1 cellular context compared by ENCODE assay signal in the genomic region with DNA sequence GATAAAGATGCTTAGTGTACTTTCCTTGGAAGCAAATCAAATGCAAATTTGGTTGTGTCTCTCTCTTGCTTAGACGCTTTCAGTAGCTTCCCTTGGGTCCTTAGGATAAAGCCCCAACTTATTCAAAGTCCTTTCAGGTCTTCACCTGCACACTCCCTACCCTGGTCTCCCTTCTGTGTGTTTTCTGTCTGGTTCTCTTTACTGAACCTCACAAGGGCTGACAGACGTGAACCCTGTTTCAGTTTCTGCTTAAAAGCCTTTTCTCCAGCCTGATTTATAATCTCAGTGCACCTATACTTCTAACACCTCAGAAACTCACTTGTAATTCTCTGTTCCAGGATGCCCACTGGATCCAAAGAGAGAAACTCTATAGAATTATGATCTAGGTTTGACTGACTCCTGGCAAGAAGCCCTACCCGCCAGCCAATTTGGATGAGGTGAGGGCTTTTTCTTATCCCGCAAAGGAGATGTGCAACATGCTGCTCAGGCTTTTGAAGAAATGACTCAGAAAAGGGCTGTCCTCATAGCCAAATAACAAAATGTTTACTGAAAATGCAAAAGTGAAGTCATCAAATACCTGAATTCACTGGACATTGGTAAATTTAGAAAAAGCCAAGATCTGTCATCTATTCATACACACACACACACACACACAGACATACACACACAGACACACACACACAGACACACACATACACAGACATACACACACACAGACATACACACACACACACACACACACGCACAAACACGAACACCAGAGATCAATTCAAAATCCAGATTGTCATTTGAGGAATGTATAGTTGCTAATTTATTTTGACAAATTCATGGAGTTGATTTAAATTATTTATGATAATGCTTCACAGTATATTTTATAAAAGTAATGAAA.
TF ChIP-seq lines count a peak whose summit lies in the region.

No MANE protein-coding gene starts in this region.

TF ChIP-seq in H1, 55 proteins besides CTCF, POLR2A, EP300 and RAD21 (continued from another document):
- no peak for TF ChIP-seq SIX5 (IDR thresholded peaks at IDR 0.05; ENCODE audit: low read depth, low read length)
- TF ChIP-seq SP2 (IDR thresholded peaks at IDR 0.05; ENCODE audit: low read length) = no peak
- TF ChIP-seq RFX5 (IDR thresholded peaks at IDR 0.05; ENCODE audit: borderline replicate concordance, low read depth, low read length) = no peak
- no peak for TF ChIP-seq SRF (IDR thresholded peaks at IDR 0.05; ENCODE audit: low read depth, low read length)
- no peak for TF ChIP-seq KDM4A (IDR thresholded peaks at IDR 0.05; ENCODE audit: low read depth, low read length, severe bottlenecking)
- no peak for TF ChIP-seq NRF1 (IDR thresholded peaks at IDR 0.05; ENCODE audit: low read depth, low read length)
